In the genomic region with DNA sequence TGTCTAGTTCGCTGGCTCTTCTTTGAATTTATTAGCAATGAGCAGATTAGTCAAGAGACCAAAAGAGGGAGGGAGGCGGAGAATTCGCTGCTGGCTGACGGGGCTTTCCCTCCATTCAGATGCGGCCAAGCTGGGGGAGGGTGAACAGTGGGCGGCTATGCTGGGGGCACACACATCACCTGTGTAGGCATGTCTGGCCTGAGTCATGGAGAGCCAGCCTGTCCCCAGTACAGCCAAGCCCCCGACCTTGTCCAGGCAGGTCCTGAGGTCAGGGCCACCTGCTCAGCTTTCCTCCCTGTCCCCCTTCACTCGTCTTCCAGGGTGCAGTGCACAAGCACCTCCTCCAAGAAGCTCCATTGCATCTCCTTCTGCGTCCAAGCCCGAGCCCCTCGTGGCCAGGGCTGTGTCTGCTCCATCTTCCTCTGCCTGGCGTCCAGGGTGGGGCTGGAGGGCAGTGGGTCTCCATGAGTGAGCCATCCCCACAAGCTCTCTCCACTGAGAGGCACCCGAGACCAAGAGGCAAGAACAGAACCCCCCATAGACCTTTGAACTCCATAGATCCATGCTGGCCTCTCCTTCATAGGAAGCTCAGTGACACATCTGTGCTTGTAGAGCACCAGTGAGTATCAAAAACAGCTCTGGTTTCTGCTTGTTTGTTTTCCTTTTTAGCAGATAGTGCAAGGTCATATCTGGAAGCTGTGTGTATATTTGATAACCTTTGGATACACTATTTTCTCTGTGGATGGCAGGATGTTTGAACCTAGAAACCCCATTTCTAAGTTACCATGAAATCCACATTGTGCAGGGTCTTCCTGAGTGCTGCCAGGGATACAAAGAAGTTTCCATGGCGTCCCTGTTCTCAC, we compare ENCODE assay signal across 1 cellular context.
TF ChIP-seq lines count a peak whose summit lies in the region.

No MANE protein-coding gene starts in this region.

TF ChIP-seq in HepG2, 621 proteins besides CTCF, POLR2A, EP300 and RAD21 (continued from another document and continues in another):
- TF ChIP-seq, protein P1, sequence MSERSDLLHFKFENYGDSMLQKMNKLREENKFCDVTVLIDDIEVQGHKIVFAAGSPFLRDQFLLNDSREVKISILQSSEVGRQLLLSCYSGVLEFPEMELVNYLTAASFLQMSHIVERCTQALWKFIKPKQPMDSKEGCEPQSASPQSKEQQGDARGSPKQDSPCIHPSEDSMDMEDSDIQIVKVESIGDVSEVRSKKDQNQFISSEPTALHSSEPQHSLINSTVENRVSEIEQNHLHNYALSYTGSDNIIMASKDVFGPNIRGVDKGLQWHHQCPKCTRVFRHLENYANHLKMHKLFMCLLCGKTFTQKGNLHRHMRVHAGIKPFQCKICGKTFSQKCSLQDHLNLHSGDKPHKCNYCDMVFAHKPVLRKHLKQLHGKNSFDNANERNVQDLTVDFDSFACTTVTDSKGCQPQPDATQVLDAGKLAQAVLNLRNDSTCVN (CRISPR knock-in tag; IDR thresholded peaks at IDR 0.05; ENCODE audit: borderline replicate concordance) = no peak
- TF ChIP-seq, protein P2, sequence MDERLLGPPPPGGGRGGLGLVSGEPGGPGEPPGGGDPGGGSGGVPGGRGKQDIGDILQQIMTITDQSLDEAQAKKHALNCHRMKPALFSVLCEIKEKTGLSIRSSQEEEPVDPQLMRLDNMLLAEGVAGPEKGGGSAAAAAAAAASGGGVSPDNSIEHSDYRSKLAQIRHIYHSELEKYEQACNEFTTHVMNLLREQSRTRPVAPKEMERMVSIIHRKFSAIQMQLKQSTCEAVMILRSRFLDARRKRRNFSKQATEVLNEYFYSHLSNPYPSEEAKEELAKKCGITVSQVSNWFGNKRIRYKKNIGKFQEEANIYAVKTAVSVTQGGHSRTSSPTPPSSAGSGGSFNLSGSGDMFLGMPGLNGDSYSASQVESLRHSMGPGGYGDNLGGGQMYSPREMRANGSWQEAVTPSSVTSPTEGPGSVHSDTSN (CRISPR knock-in tag; IDR thresholded peaks at IDR 0.05) = 0 out of 2 replicates have a peak, but pooled peaks have one; percentile 6
- TF ChIP-seq NR2F6 (IDR thresholded peaks at IDR 0.05) (peak; percentile 95), NR2F6 (CRISPR knock-in tag; IDR thresholded peaks at IDR 0.05) (peak; percentile 92), EHMT2 (IDR thresholded peaks at IDR 0.05; ENCODE audit: borderline replicate concordance, low read depth, low read length) (0 out of 2 replicates have a peak, but pooled peaks have one; percentile 51), ZFP36 (IDR thresholded peaks at IDR 0.05; ENCODE audit: borderline replicate concordance, low read depth, low read length, partially characterized antibody) (no peak), NFKB2 (CRISPR knock-in tag; IDR thresholded peaks at IDR 0.05; ENCODE audit: borderline replicate concordance) (peak; percentile 27; the same call in 1 of the 2 replicates), RXRA (CRISPR knock-in tag; IDR thresholded peaks at IDR 0.05) (peak; percentile 63), ZNF614 (CRISPR knock-in tag; IDR thresholded peaks at IDR 0.05; ENCODE audit: borderline replicate concordance) (peak; percentile 73; the same call in 1 of the 2 replicates), ZNF550 (CRISPR knock-in tag; IDR thresholded peaks at IDR 0.05; ENCODE audit: borderline replicate concordance) (peak; percentile 81; the same call in 1 of the 2 replicates), TGIF2 (CRISPR knock-in tag; IDR thresholded peaks at IDR 0.05) (no peak), PHF20 (CRISPR knock-in tag; IDR thresholded peaks at IDR 0.05) (0 out of 2 replicates have a peak, but pooled peaks have one; percentile 15), FOXK2 (IDR thresholded peaks at IDR 0.05) (peak; percentile 64; the same call in 1 of the 2 replicates), MIXL1 (CRISPR knock-in tag; IDR thresholded peaks at IDR 0.05) (peak; percentile 56; the same call in 1 of the 2 replicates)
- TF ChIP-seq, protein P3, sequence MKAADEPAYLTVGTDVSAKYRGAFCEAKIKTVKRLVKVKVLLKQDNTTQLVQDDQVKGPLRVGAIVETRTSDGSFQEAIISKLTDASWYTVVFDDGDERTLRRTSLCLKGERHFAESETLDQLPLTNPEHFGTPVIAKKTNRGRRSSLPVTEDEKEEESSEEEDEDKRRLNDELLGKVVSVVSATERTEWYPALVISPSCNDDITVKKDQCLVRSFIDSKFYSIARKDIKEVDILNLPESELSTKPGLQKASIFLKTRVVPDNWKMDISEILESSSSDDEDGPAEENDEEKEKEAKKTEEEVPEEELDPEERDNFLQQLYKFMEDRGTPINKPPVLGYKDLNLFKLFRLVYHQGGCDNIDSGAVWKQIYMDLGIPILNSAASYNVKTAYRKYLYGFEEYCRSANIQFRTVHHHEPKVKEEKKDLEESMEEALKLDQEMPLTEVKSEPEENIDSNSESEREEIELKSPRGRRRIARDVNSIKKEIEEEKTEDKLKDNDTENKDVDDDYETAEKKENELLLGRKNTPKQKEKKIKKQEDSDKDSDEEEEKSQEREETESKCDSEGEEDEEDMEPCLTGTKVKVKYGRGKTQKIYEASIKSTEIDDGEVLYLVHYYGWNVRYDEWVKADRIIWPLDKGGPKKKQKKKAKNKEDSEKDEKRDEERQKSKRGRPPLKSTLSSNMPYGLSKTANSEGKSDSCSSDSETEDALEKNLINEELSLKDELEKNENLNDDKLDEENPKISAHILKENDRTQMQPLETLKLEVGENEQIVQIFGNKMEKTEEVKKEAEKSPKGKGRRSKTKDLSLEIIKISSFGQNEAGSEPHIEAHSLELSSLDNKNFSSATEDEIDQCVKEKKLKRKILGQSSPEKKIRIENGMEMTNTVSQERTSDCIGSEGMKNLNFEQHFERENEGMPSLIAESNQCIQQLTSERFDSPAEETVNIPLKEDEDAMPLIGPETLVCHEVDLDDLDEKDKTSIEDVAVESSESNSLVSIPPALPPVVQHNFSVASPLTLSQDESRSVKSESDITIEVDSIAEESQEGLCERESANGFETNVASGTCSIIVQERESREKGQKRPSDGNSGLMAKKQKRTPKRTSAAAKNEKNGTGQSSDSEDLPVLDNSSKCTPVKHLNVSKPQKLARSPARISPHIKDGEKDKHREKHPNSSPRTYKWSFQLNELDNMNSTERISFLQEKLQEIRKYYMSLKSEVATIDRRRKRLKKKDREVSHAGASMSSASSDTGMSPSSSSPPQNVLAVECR (CRISPR knock-in tag; IDR thresholded peaks at IDR 0.05; ENCODE audit: borderline replicate concordance) = peak; percentile 37; the same call in 1 of the 2 replicates
- TF ChIP-seq, protein P4, sequence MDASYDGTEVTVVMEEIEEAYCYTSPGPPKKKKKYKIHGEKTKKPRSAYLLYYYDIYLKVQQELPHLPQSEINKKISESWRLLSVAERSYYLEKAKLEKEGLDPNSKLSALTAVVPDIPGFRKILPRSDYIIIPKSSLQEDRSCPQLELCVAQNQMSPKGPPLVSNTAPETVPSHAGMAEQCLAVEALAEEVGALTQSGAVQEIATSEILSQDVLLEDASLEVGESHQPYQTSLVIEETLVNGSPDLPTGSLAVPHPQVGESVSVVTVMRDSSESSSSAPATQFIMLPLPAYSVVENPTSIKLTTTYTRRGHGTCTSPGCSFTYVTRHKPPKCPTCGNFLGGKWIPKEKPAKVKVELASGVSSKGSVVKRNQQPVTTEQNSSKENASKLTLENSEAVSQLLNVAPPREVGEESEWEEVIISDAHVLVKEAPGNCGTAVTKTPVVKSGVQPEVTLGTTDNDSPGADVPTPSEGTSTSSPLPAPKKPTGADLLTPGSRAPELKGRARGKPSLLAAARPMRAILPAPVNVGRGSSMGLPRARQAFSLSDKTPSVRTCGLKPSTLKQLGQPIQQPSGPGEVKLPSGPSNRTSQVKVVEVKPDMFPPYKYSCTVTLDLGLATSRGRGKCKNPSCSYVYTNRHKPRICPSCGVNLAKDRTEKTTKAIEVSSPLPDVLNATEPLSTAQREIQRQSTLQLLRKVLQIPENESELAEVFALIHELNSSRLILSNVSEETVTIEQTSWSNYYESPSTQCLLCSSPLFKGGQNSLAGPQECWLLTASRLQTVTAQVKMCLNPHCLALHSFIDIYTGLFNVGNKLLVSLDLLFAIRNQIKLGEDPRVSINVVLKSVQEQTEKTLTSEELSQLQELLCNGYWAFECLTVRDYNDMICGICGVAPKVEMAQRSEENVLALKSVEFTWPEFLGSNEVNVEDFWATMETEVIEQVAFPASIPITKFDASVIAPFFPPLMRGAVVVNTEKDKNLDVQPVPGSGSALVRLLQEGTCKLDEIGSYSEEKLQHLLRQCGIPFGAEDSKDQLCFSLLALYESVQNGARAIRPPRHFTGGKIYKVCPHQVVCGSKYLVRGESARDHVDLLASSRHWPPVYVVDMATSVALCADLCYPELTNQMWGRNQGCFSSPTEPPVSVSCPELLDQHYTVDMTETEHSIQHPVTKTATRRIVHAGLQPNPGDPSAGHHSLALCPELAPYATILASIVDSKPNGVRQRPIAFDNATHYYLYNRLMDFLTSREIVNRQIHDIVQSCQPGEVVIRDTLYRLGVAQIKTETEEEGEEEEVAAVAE (CRISPR knock-in tag; IDR thresholded peaks at IDR 0.05; ENCODE audit: borderline replicate concordance) = 0 out of 2 replicates have a peak, but pooled peaks have one; percentile 20
- TF ChIP-seq, protein P5, sequence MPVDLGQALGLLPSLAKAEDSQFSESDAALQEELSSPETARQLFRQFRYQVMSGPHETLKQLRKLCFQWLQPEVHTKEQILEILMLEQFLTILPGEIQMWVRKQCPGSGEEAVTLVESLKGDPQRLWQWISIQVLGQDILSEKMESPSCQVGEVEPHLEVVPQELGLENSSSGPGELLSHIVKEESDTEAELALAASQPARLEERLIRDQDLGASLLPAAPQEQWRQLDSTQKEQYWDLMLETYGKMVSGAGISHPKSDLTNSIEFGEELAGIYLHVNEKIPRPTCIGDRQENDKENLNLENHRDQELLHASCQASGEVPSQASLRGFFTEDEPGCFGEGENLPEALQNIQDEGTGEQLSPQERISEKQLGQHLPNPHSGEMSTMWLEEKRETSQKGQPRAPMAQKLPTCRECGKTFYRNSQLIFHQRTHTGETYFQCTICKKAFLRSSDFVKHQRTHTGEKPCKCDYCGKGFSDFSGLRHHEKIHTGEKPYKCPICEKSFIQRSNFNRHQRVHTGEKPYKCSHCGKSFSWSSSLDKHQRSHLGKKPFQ (CRISPR knock-in tag; IDR thresholded peaks at IDR 0.05; ENCODE audit: insufficient replicate concordance) = peak; percentile 44
- TF ChIP-seq, protein P6, sequence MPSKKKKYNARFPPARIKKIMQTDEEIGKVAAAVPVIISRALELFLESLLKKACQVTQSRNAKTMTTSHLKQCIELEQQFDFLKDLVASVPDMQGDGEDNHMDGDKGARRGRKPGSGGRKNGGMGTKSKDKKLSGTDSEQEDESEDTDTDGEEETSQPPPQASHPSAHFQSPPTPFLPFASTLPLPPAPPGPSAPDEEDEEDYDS (CRISPR knock-in tag; IDR thresholded peaks at IDR 0.05) = peak; percentile 56; the same call in 1 of the 2 replicates
- TF ChIP-seq, protein P7, sequence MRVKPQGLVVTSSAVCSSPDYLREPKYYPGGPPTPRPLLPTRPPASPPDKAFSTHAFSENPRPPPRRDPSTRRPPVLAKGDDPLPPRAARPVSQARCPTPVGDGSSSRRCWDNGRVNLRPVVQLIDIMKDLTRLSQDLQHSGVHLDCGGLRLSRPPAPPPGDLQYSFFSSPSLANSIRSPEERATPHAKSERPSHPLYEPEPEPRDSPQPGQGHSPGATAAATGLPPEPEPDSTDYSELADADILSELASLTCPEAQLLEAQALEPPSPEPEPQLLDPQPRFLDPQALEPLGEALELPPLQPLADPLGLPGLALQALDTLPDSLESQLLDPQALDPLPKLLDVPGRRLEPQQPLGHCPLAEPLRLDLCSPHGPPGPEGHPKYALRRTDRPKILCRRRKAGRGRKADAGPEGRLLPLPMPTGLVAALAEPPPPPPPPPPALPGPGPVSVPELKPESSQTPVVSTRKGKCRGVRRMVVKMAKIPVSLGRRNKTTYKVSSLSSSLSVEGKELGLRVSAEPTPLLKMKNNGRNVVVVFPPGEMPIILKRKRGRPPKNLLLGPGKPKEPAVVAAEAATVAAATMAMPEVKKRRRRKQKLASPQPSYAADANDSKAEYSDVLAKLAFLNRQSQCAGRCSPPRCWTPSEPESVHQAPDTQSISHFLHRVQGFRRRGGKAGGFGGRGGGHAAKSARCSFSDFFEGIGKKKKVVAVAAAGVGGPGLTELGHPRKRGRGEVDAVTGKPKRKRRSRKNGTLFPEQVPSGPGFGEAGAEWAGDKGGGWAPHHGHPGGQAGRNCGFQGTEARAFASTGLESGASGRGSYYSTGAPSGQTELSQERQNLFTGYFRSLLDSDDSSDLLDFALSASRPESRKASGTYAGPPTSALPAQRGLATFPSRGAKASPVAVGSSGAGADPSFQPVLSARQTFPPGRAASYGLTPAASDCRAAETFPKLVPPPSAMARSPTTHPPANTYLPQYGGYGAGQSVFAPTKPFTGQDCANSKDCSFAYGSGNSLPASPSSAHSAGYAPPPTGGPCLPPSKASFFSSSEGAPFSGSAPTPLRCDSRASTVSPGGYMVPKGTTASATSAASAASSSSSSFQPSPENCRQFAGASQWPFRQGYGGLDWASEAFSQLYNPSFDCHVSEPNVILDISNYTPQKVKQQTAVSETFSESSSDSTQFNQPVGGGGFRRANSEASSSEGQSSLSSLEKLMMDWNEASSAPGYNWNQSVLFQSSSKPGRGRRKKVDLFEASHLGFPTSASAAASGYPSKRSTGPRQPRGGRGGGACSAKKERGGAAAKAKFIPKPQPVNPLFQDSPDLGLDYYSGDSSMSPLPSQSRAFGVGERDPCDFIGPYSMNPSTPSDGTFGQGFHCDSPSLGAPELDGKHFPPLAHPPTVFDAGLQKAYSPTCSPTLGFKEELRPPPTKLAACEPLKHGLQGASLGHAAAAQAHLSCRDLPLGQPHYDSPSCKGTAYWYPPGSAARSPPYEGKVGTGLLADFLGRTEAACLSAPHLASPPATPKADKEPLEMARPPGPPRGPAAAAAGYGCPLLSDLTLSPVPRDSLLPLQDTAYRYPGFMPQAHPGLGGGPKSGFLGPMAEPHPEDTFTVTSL (CRISPR knock-in tag; IDR thresholded peaks at IDR 0.05; ENCODE audit: borderline replicate concordance) = peak; percentile 86; the same call in 1 of the 2 replicates
- TF ChIP-seq, protein P8, sequence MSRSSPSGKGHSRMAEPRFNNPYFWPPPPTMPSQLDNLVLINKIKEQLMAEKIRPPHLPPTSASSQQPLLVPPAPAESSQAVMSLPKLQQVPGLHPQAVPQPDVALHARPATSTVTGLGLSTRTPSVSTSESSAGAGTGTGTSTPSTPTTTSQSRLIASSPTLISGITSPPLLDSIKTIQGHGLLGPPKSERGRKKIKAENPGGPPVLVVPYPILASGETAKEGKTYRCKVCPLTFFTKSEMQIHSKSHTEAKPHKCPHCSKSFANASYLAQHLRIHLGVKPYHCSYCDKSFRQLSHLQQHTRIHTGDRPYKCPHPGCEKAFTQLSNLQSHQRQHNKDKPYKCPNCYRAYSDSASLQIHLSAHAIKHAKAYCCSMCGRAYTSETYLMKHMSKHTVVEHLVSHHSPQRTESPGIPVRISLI (CRISPR knock-in tag; IDR thresholded peaks at IDR 0.05; ENCODE audit: borderline replicate concordance) = 0 out of 2 replicates have a peak, but pooled peaks have one; percentile 41
- TF ChIP-seq, protein P9, sequence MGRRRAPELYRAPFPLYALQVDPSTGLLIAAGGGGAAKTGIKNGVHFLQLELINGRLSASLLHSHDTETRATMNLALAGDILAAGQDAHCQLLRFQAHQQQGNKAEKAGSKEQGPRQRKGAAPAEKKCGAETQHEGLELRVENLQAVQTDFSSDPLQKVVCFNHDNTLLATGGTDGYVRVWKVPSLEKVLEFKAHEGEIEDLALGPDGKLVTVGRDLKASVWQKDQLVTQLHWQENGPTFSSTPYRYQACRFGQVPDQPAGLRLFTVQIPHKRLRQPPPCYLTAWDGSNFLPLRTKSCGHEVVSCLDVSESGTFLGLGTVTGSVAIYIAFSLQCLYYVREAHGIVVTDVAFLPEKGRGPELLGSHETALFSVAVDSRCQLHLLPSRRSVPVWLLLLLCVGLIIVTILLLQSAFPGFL (CRISPR knock-in tag; IDR thresholded peaks at IDR 0.05) = no peak
